In genomic region chr20:57351042-57351783, GRCh38 we compare ENCODE assay signal across 8 cellular contexts. TPM values are rescaled to one million over a fixed set of nuclear protein-coding genes. Genes with fewer than 3 reads are reported as not detected.
DNase-seq lines count a peak whose midpoint lies in the region; ATAC-seq, FAIRE-seq and TF ChIP-seq lines count a peak whose summit lies in the region.

RAE1 (plus strand) TSS chr20:57351255; CDS start chr20:57354039, 2,784 bp downstream.

- peak within 1 kb of the TSS; percentile 89 for H3K4me3 Mint-ChIP-seq in central memory CD8-positive, alpha-beta T cell

- peaks cover 11 to 17% of the 10 kb centered on the region in 2 experiments for H3K36me3 ChIP-seq in keratinocyte (ENCODE audit: control insufficient read depth in 2 of 2, extremely low read depth in 1 of 2, insufficient read depth in 2 of 2, low read length in 2 of 2)

- H3K4me3 ChIP-seq in AG04449 (ENCODE audit: low read depth, low read length) (peak within 1 kb of the TSS; percentile 100), keratinocyte (ENCODE audit: control insufficient read depth in 2 of 3, extremely low read depth in 1 of 3, insufficient read depth in 2 of 3, low read depth in 1 of 3, low read length in 3 of 3) (peak within 1 kb of the TSS; percentile 65 to 96 (median 83))

- peaks cover 25% of the 10 kb centered on the region for H3K36me3 Mint-ChIP-seq in central memory CD8-positive, alpha-beta T cell (ENCODE audit: insufficient read depth)

- H3K27ac ChIP-seq in keratinocyte (ENCODE audit: control insufficient read depth, insufficient read depth, low read length) = peak within 1 kb of the TSS; percentile 91

- CTCF ChIA-PET in AG04449 (lab: Yijun Ruan, JAX) = interaction anchor here (1.0 to 6.3 kb wide), 4 partner anchors 10 to 265 kb away, joined by 3 to 49 read pairs (median 6); no protein-coding TSS in a partner anchor

- peak within 1 kb of the TSS; percentile 72 for H3K4me2 ChIP-seq in keratinocyte (ENCODE audit: control insufficient read depth, extremely low read depth, insufficient read depth, low read depth, low read length)

- H3K4me1 Mint-ChIP-seq in central memory CD8-positive, alpha-beta T cell = peaks cover 25% of the 10 kb centered on the region

- POLR2A ChIA-PET in AG04449 (lab: Yijun Ruan, JAX) = no interaction called here

- ATAC-seq in GM18909 (IDR thresholded peaks at IDR 0.05; ENCODE audit: poor library complexity, unreplicated experiment) = peak; percentile 85
- ATAC-seq in HG03342 (IDR thresholded peaks at IDR 0.05; ENCODE audit: unreplicated experiment) = peak; percentile 82
- ATAC-seq in activated CD4-positive, CD25-positive, alpha-beta regulatory T cell treated with anti-CD3 and anti-CD28 coated beads, Interleukin-2, amount 50 U/mL, for 24 hours = peak; percentile 77 to 87
- peak; percentile 84 for ATAC-seq in central memory CD8-positive, alpha-beta T cell (replicated peaks; ENCODE audit: extremely low read depth, poor library complexity, severe bottlenecking)

- no peaks in the 10 kb centered on the region for H3K9me1 ChIP-seq in keratinocyte (ENCODE audit: control insufficient read depth, extremely low read depth, insufficient read depth, low read length)

- peaks cover 31% of the 10 kb centered on the region for H3K79me2 ChIP-seq in keratinocyte (ENCODE audit: control insufficient read depth, insufficient read depth, low read length)

- H4K20me1 ChIP-seq in keratinocyte (ENCODE audit: control insufficient read depth, extremely low read depth, insufficient read depth, low read length) = no peaks in the 10 kb centered on the region

- H3K4me1 ChIP-seq in keratinocyte (ENCODE audit: control insufficient read depth, extremely low read depth, insufficient read depth, low read length) = peaks cover 11% of the 10 kb centered on the region

- DNase-seq in AG04449 (ENCODE audit: low read depth, low spot score) (peak; percentile 63), NCI-H446 treated with DMSO at 0.1 percent for 48 hours (lab: John Stamatoyannopoulos, UW) (peak; percentile 83), keratinocyte (ENCODE audit: low read depth, low spot score) (peak; percentile 50)
- DNase-seq in central memory CD8-positive, alpha-beta T cell (ENCODE audit: low spot score in 2 of 2) = peak; percentile 81
- DNase-seq in stimulated activated CD4-positive, alpha-beta T cell treated with anti-CD3 and anti-CD28 coated beads, Interleukin-12 subunit alpha, Interleukin-12 subunit beta, amount 100 ng/mL, for 48 hours (ENCODE audit: low read depth in 2 of 3, low spot score in 1 of 3) = peak; percentile 78 to 84 (median 80)

- peaks cover 8% of the 10 kb centered on the region for H3K27me3 Mint-ChIP-seq in central memory CD8-positive, alpha-beta T cell

- peak within 1 kb of the TSS; percentile 67 for H3K27ac Mint-ChIP-seq in central memory CD8-positive, alpha-beta T cell (ENCODE audit: low read depth)

- H3K27me3 ChIP-seq in keratinocyte (ENCODE audit: control insufficient read depth, extremely low read depth, insufficient read depth, low read length) = no peaks in the 10 kb centered on the region

- TF ChIP-seq CTCF in AG04449 (IDR thresholded peaks at IDR 0.05; ENCODE audit: insufficient read depth, low read length, missing control alignments) (no peak), keratinocyte (optimal IDR thresholded peaks at IDR 0.05 in 1 of 3, IDR thresholded peaks at IDR 0.05 in 1 of 3, conservative IDR thresholded peaks at IDR 0.05 in 1 of 3; ENCODE audit: extremely low read depth in 1 of 3, insufficient read depth in 2 of 3, low read length in 3 of 3) (no peak)

- peak within 1 kb of the TSS; percentile 89 for H2AFZ ChIP-seq in keratinocyte (ENCODE audit: control insufficient read depth, low read length)

- H3K9me3 Mint-ChIP-seq in central memory CD8-positive, alpha-beta T cell = no peaks in the 10 kb centered on the region

- dilution Hi-C loops in keratinocyte (cut with MboI; ENCODE audit: extremely low pct_ligation_motif_present, low sequenced_read_pairs) = no loop called here

- peak within 1 kb of the TSS; percentile 92 for H3K9ac ChIP-seq in keratinocyte (ENCODE audit: control insufficient read depth, extremely low read depth, insufficient read depth, low read length)

- no peaks in the 10 kb centered on the region for H3K9me3 ChIP-seq in keratinocyte (ENCODE audit: control insufficient read depth, low read depth, low read length)

- FAIRE-seq in keratinocyte (lab: Jason Lieb, UNC) = peak; percentile 67

RNA-seq across cellular contexts. Expression of gene RAE1, which starts in this region (rescaled TPM):
- polyA plus RNA-seq in keratinocyte = 18.7 to 57.4 TPM (median 32.4 TPM) in 3 replicates
- 19.2 TPM for polyA plus RNA-seq in keratinocyte (2011; ENCODE audit: low read depth)
- 37.3 and 49.4 TPM in 2 replicates for polyA plus RNA-seq in keratinocyte (2011; cell fraction: cytosol; rRNA removed)
- polyA plus RNA-seq in keratinocyte (2011; cell fraction: nucleus; rRNA removed) = 89.4 and 97.6 TPM in 2 replicates
- polyA plus RNA-seq in keratinocyte (2012; ENCODE audit: low replicate concordance) = 29.6 and 35.0 TPM in 2 replicates
- 12.9 to 42.4 TPM (median 21.6 TPM) in 3 replicates for polyA minus RNA-seq in keratinocyte
- 13.6 TPM for polyA minus RNA-seq in keratinocyte (2011; cell fraction: cytosol; rRNA and poly(A)+ RNA removed)
- 23.8 and 42.4 TPM in 2 replicates for polyA minus RNA-seq in keratinocyte (2011; cell fraction: nucleus; rRNA and poly(A)+ RNA removed)

Comparison
In these comparisons a context has a peak if more than half of its experiments do, and no peak if none do; other contexts are left out.
1. Peak in every context shown above with its lines: DNase-seq, ATAC-seq, H3K4me3 ChIP-seq and H3K27ac ChIP-seq.